ENCODE assay signal across 23 cellular contexts in the genomic region with DNA sequence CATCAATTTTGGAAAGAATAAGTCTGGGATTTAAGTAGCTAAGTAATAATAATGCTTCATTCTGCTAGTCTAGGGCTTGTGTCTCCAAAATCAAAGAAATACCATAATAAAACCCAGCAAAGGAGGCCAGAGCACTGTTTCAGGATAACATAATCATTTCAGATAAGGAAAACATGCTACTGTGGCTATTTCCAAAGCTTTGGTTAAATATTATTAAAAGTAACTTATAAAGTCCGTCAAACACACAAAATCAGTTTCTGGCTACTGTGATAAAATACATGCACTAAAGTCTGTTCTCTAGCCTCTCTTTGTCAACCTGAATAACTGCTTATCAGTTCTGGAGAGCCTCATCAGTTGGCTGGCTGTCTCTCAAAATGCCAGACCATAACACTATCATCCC. TPM values are rescaled to one million over a fixed set of nuclear protein-coding genes. Genes with fewer than 3 reads are reported as not detected.
DNase-seq lines count a peak whose midpoint lies in the region; ATAC-seq, FAIRE-seq and TF ChIP-seq lines count a peak whose summit lies in the region.
"Had no signal": no experiment of that assay in that cellular context is flagged by ENCODE, and none has a peak within 500 bp of the region (broad histone marks: within the 10 kb centered on the region; RNA-seq: fewer than 3 reads in every experiment).

No MANE protein-coding gene starts in this region.

- H3K36me3 ChIP-seq in hepatocyte (replicated peaks; ENCODE audit: insufficient read depth, low read depth) (no peaks in the 10 kb centered on the region), pancreas (no peaks in the 10 kb centered on the region)
- H3K36me3 ChIP-seq: BE2C, BLaER1 had no signal

- H3K27me3 Mint-ChIP-seq in CD4-positive, alpha-beta T cell: peaks cover 14% of the 10 kb centered on the region
- H3K27me3 Mint-ChIP-seq: CD4-positive, CD25-positive, alpha-beta regulatory T cell had no signal

- TF ChIP-seq CTCF in hepatocyte (IDR thresholded peaks at IDR 0.05; ENCODE audit: poor library complexity): no peak
- TF ChIP-seq CTCF in pancreas (IDR thresholded peaks at IDR 0.05): no peak
- TF ChIP-seq CTCF in CD4-positive, alpha-beta T cell (IDR thresholded peaks at IDR 0.05): no peak

- H3K4me2 ChIP-seq in hepatocyte: peak overlapping the region; percentile 15
- H3K4me2 ChIP-seq: BLaER1 had no signal

- H3K27me3 ChIP-seq in hepatocyte (no peaks in the 10 kb centered on the region), pancreas (no peaks in the 10 kb centered on the region)
- peaks cover 9% of the 10 kb centered on the region for H3K27me3 ChIP-seq in CD4-positive, alpha-beta T cell (ENCODE audit: control insufficient read depth, insufficient read depth, low read length)
- H3K27me3 ChIP-seq: BE2C, BLaER1 had no signal

- H3K4me3 ChIP-seq in hepatocyte: no peak overlapping the region
- no peak overlapping the region for H3K4me3 ChIP-seq in pancreas
- H3K4me3 ChIP-seq: BLaER1 had no signal

- H2AFZ ChIP-seq in hepatocyte: no peak overlapping the region

- FAIRE-seq in pancreas (lab: Jason Lieb, UNC): no peak
- FAIRE-seq: A204.1, D721Med, G401.6, GM12891 had no signal

- H3K4me1 Mint-ChIP-seq in CD4-positive, alpha-beta T cell (ENCODE audit: low read depth): no peaks in the 10 kb centered on the region
- H3K4me1 Mint-ChIP-seq: CD14-positive monocyte; CD4-positive, CD25-positive, alpha-beta regulatory T cell had no signal

- H3K27ac ChIP-seq in hepatocyte (no peak overlapping the region), pancreas (peak overlapping the region in 2 of 4 donors; percentile 17 to 22)
- H3K27ac ChIP-seq in CD4-positive, alpha-beta T cell (ENCODE audit: low read depth, low read length): no peak overlapping the region
- H3K27ac ChIP-seq: BLaER1 had no signal

- no peaks in the 10 kb centered on the region for H3K9me2 ChIP-seq in hepatocyte (replicated peaks; ENCODE audit: insufficient read depth)

- 17% methylated on average over 1 of the region's 1 CpG for WGBS in hepatocyte (ENCODE audit: low lambda C conversion rate, missing lambda C conversion rate)
- WGBS in pancreas, 2 donors: 10 to 15% methylated on average over 1 of the region's 1 CpG

- intact Hi-C loops in pancreas (cut with DNase I): no loop called here
- intact Hi-C loops in CD4-positive, alpha-beta T cell (cut with DNase I, micrococcal nuclease): no loop called here

- no peaks in the 10 kb centered on the region for H4K20me1 ChIP-seq in hepatocyte (ENCODE audit: insufficient read depth, poor library complexity, severe bottlenecking)
- H4K20me1 ChIP-seq: BLaER1 had no signal

- H3K4me3 Mint-ChIP-seq in CD4-positive, alpha-beta T cell: no peak overlapping the region
- H3K4me3 Mint-ChIP-seq: CD14-positive monocyte; CD4-positive, CD25-positive, alpha-beta regulatory T cell; CD8-positive, alpha-beta T cell had no signal

- H3K9me3 ChIP-seq in hepatocyte (ENCODE audit: low read depth) (no peaks in the 10 kb centered on the region), pancreas (no peaks in the 10 kb centered on the region)
- H3K9me3 ChIP-seq in CD4-positive, alpha-beta T cell (ENCODE audit: control insufficient read depth, low read length): no peaks in the 10 kb centered on the region
- H3K9me3 ChIP-seq: BE2C, BLaER1 had no signal

- H3K9me3 Mint-ChIP-seq in CD4-positive, alpha-beta T cell: no peaks in the 10 kb centered on the region
- H3K9me3 Mint-ChIP-seq: CD8-positive, alpha-beta T cell had no signal

- ATAC-seq in pancreas: peak; percentile 40 to 84 (median 60)
- no peak for ATAC-seq in CD4-positive, alpha-beta T cell (ENCODE audit: poor library complexity)
- ATAC-seq: CD8-positive, alpha-beta T cell had no signal

- H3K4me1 ChIP-seq in hepatocyte (ENCODE audit: insufficient read depth) (no peaks in the 10 kb centered on the region), pancreas (peaks cover 17 to 26% (median 20%) of the 10 kb centered on the region in 3 donors)
- H3K4me1 ChIP-seq: BE2C, BLaER1 had no signal

- H3K79me2 ChIP-seq in hepatocyte: no peaks in the 10 kb centered on the region

- no peak for DNase-seq in hepatocyte (ENCODE audit: low spot score)
- no peak for DNase-seq in pancreas
- no peak for DNase-seq in GM19238 (ENCODE audit: insufficient read length, low spot score)
- no peak for DNase-seq in NCI-H69 (lab: John Stamatoyannopoulos, UW)
- DNase-seq in CD4-positive, alpha-beta T cell: no peak
- DNase-seq: 8988T; ACHN; BE2C; C1 segment of cervical spinal cord; Caco-2; Calu3; CD4-positive, CD25-positive, alpha-beta regulatory T cell; CD8-positive, alpha-beta T cell; DMS79 treated with DMSO at 0.1 percent for 48 hours; GF-D8 had no signal

- POLR2A ChIA-PET in CD4-positive, alpha-beta T cell (lab: Charles Lee): no interaction called here

- no peaks in the 10 kb centered on the region for H3K36me3 Mint-ChIP-seq in CD4-positive, alpha-beta T cell (ENCODE audit: low read depth)
- H3K36me3 Mint-ChIP-seq: CD14-positive monocyte; CD4-positive, CD25-positive, alpha-beta regulatory T cell; CD8-positive, alpha-beta T cell had no signal

- CTCF ChIA-PET in CD4-positive, alpha-beta T cell (lab: Charles Lee): no interaction called here

- H3K27ac Mint-ChIP-seq in CD4-positive, alpha-beta T cell: no peak overlapping the region
- H3K27ac Mint-ChIP-seq: CD14-positive monocyte; CD4-positive, CD25-positive, alpha-beta regulatory T cell; CD8-positive, alpha-beta T cell had no signal

RNA-seq across cellular contexts. Expression of gene OR6T1, which starts 1.5 kb away (rescaled TPM):
- total RNA-seq in hepatocyte: not detected in 2 replicates
- not detected in 2 replicates for polyA plus RNA-seq in hepatocyte
- total RNA-seq in pancreas: not detected
- not detected for polyA plus RNA-seq in pancreas
- not detected for total RNA-seq in CD4-positive, alpha-beta T cell
- total RNA-seq: A673; Caco-2; Calu3; CD4-positive, CD25-positive, alpha-beta regulatory T cell; CD8-positive, alpha-beta T cell had no signal
- polyA plus RNA-seq: AG04450; CD14-positive monocyte; CD4-positive, CD25-positive, alpha-beta regulatory T cell had no signal

RNA-seq across cellular contexts. Expression of gene OR4D5, which starts 5.7 kb away (rescaled TPM):
- total RNA-seq in hepatocyte (0.32 and 0.77 TPM in 2 replicates), pancreas (1 to 10 TPM in 4 of 6 donors, under 1 TPM in 2; 0.13 to 2.4 (median 1.4) TPM)
- polyA plus RNA-seq in hepatocyte (not detected in 2 replicates), pancreas (not detected)
- not detected for total RNA-seq in CD4-positive, alpha-beta T cell
- total RNA-seq: A673; Caco-2; Calu3; CD4-positive, CD25-positive, alpha-beta regulatory T cell; CD8-positive, alpha-beta T cell had no signal
- polyA plus RNA-seq: AG04450; CD14-positive monocyte; CD4-positive, CD25-positive, alpha-beta regulatory T cell had no signal

RNA-seq across cellular contexts. Expression of gene OR10S1, which starts 32.4 kb away (rescaled TPM):
- total RNA-seq in hepatocyte: not detected in 2 replicates
- polyA plus RNA-seq in hepatocyte: not detected in 2 replicates
- total RNA-seq in pancreas: not detected
- not detected for polyA plus RNA-seq in pancreas
- not detected for total RNA-seq in CD4-positive, alpha-beta T cell
- total RNA-seq: A673; Caco-2; Calu3; CD4-positive, CD25-positive, alpha-beta regulatory T cell; CD8-positive, alpha-beta T cell had no signal
- polyA plus RNA-seq: AG04450; CD14-positive monocyte; CD4-positive, CD25-positive, alpha-beta regulatory T cell had no signal

RNA-seq across cellular contexts. Expression of gene OR8D4, which starts 43.2 kb away (rescaled TPM):
- total RNA-seq in hepatocyte (0.90 and 1.1 TPM in 2 replicates), pancreas (1 to 10 TPM in 5 of 6 donors, under 1 TPM in 1; 0.16 to 2.8 (median 1.4) TPM)
- polyA plus RNA-seq in hepatocyte (0.54 TPM in 1 of 2 replicates, not detected in the other), pancreas (under 1 TPM in 1 of 2 donors, not detected in 1; 0.19 TPM)
- total RNA-seq in CD4-positive, alpha-beta T cell: not detected
- total RNA-seq: A673; Caco-2; Calu3; CD4-positive, CD25-positive, alpha-beta regulatory T cell; CD8-positive, alpha-beta T cell had no signal
- polyA plus RNA-seq: AG04450; CD14-positive monocyte; CD4-positive, CD25-positive, alpha-beta regulatory T cell had no signal

RNA-seq across cellular contexts. Expression of gene OR10G6, which starts 49.8 kb away (rescaled TPM):
- total RNA-seq in hepatocyte (not detected in 2 replicates), pancreas (not detected)
- polyA plus RNA-seq in hepatocyte (not detected in 2 replicates), pancreas (not detected)
- total RNA-seq in CD4-positive, alpha-beta T cell: not detected
- total RNA-seq: A673; Caco-2; Calu3; CD4-positive, CD25-positive, alpha-beta regulatory T cell; CD8-positive, alpha-beta T cell had no signal
- polyA plus RNA-seq: AG04450; CD14-positive monocyte; CD4-positive, CD25-positive, alpha-beta regulatory T cell had no signal
